Comparison of ENCODE assay signal across 8 cellular contexts in the genomic region with DNA sequence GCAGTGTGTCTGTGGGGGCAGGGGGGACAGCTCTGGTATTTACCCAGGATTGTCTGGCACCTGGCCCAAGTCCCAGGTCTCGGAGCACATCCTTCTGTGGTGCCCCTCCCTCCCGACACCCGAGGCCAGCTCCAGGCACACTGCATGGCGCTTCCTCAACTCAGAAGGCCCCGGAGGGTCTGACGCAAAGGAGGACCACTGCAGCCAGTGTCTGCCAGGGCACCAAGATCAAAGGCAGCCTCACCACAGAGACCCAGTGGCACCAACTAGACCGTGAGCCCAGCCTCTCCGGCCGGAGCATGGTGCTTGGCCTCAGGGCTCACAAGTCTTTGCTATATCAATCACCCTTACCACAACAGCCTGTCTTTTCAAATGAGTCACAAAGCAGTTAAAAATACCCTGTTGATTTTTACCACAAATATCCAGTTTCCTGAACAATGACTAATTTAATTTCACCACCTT.
DNase-seq lines count a peak whose midpoint lies in the region; ATAC-seq and TF ChIP-seq lines count a peak whose summit lies in the region.

No MANE protein-coding gene starts in this region.

- H3K27me3 ChIP-seq in right atrium auricular region, result no peaks in the 10 kb centered on the region

- peaks cover 0 to 94% of the 10 kb centered on the region in 2 donors for H3K4me1 ChIP-seq in right atrium auricular region

- intact Hi-C loops in cardiac septum (cut with DNase I), result no loop called here

- H3K27ac ChIP-seq in right atrium auricular region, result peak overlapping the region; percentile 17 to 85

- TF ChIP-seq CTCF in right atrium auricular region (IDR thresholded peaks at IDR 0.05), result no peak

- peaks cover 6% of the 10 kb centered on the region for H3K36me3 ChIP-seq in right atrium auricular region

- no peak overlapping the region for H3K4me3 ChIP-seq in right atrium auricular region

- ATAC-seq in HG02938 (IDR thresholded peaks at IDR 0.05; ENCODE audit: unreplicated experiment), result peak; percentile 55

- DNase-seq in right atrium auricular region (ENCODE audit: low spot score) (no peak), cardiac septum (ENCODE audit: low spot score) (no peak), RPMI7951 (ENCODE audit: low read depth) (peak; percentile 100), foreskin melanocyte (peak; percentile 61), SHP77 (lab: John Stamatoyannopoulos, UW) (no peak), epidermal melanocyte (ENCODE audit: insufficient read length, low spot score) (no peak), germinal center (ENCODE audit: low spot score) (no peak)

- H3K9me3 ChIP-seq in right atrium auricular region, result no peaks in the 10 kb centered on the region

Comparison
In these comparisons a context has a peak if more than half of its experiments do, and no peak if none do; other contexts are left out.
1. DNase-seq: peak in RPMI7951 (single experiment) and foreskin melanocyte (single experiment); none in right atrium auricular region (single experiment), cardiac septum (single experiment), SHP77 (0 of 2), epidermal melanocyte (single experiment) and germinal center (single experiment).